8 cellular contexts compared by ENCODE assay signal in genomic region chr4:6715704-6716017, GRCh38. TPM values are rescaled to one million over a fixed set of nuclear protein-coding genes. Genes with fewer than 3 reads are reported as not detected.
DNase-seq lines count a peak whose midpoint lies in the region; ATAC-seq and TF ChIP-seq lines count a peak whose summit lies in the region.

No MANE protein-coding gene starts in this region.

- H3K4me2 ChIP-seq in GM23248 (ENCODE audit: unreplicated experiment), result peak overlapping the region; percentile 82

- H3K27me3 ChIP-seq in GM23248 (replicated peaks; ENCODE audit: insufficient read depth), result no peaks in the 10 kb centered on the region
- no peaks in the 10 kb centered on the region for H3K27me3 ChIP-seq in WERI-Rb-1 (ENCODE audit: insufficient read depth, low read depth, severe bottlenecking)

- no peaks in the 10 kb centered on the region; the same call in 1 of the 2 replicates for H3K9me2 ChIP-seq in GM23248 (ENCODE audit: insufficient read depth)

- peak overlapping the region; percentile 92 for H3K4me3 Mint-ChIP-seq in glutamatergic neuron (ENCODE audit: unreplicated experiment)

- peak overlapping the region; percentile 96 for H2AFZ ChIP-seq in GM23248

- TF ChIP-seq CTCF in WERI-Rb-1 (IDR thresholded peaks at IDR 0.05; ENCODE audit: low read depth, low read length) (no peak), glutamatergic neuron (IDR thresholded peaks at IDR 0.05; ENCODE audit: partially characterized antibody, unreplicated experiment) (no peak)

- no peaks in the 10 kb centered on the region for H3K36me3 Mint-ChIP-seq in glutamatergic neuron (ENCODE audit: unreplicated experiment)

- peak overlapping the region; percentile 86 for H3K9ac ChIP-seq in GM23248

- H3K4me1 Mint-ChIP-seq in glutamatergic neuron (ENCODE audit: low read depth, unreplicated experiment), result peaks cover 12% of the 10 kb centered on the region

- H3K4me1 ChIP-seq in GM23248 (ENCODE audit: insufficient read depth), result peaks cover 11% of the 10 kb centered on the region; the same call in 1 of the 2 replicates

- H3K27ac ChIP-seq in GM23248 (peak overlapping the region; percentile 62), WERI-Rb-1 (peak overlapping the region; percentile 81), skin epidermis (peak overlapping the region in 18 of 21 experiments; percentile 58 to 96 (median 92))

- H3K36me3 ChIP-seq in GM23248 (ENCODE audit: low read depth) (no peaks in the 10 kb centered on the region), WERI-Rb-1 (no peaks in the 10 kb centered on the region; the same call in 1 of the 2 replicates)

- peaks cover 19% of the 10 kb centered on the region for H3F3A ChIP-seq in GM23248 (ENCODE audit: insufficient read depth)

- H3K9me3 ChIP-seq in GM23248 (ENCODE audit: low read depth) (no peaks in the 10 kb centered on the region), WERI-Rb-1 (ENCODE audit: severe bottlenecking) (no peaks in the 10 kb centered on the region)

- H3K4me3 ChIP-seq in GM23248 (peak overlapping the region; percentile 93), WERI-Rb-1 (ENCODE audit: low read depth, low read length) (peak overlapping the region; percentile 90), skin epidermis (peak overlapping the region; percentile 55 to 85 (median 78))

- DNase-seq in GM23248 (no peak), WERI-Rb-1 (no peak), glutamatergic neuron (no peak), NCI-H1105 (lab: John Stamatoyannopoulos, UW) (no peak), KBM-7 (no peak)
- no peak for DNase-seq in activated CD4-positive, alpha-beta T cell treated with anti-CD3 and anti-CD28 coated beads for 1 hour

- H3K79me2 ChIP-seq in GM23248 (ENCODE audit: insufficient read depth), result peaks cover 26% of the 10 kb centered on the region

- 2% methylated on average over 9 of the region's 9 CpGs for WGBS in GM23248 (ENCODE audit: low coverage in 1 of 2, low lambda C conversion rate in 2 of 2, missing lambda C conversion rate in 2 of 2), 2 experiments

- peaks cover 7% of the 10 kb centered on the region for H3K27me3 Mint-ChIP-seq in glutamatergic neuron (ENCODE audit: unreplicated experiment)

- ATAC-seq in GM21576 (IDR thresholded peaks at IDR 0.05; ENCODE audit: unreplicated experiment), result no peak

- peak overlapping the region; percentile 94 for H3K27ac Mint-ChIP-seq in glutamatergic neuron (ENCODE audit: unreplicated experiment)

- no peaks in the 10 kb centered on the region; the same call in 1 of the 2 replicates for H4K20me1 ChIP-seq in GM23248 (ENCODE audit: insufficient read depth)

- in situ Hi-C loops in GM23248 (cut with MboI), result loop anchor here (10.0 kb wide), 1 partner anchor 359 kb away; no protein-coding TSS in a partner anchor
- in situ Hi-C loops in KBM-7 (cut with MboI; ENCODE audit: low pct_unique_long_range_greater_than_20kb, low sequenced_read_pairs), result no loop called here

- peaks cover 3% of the 10 kb centered on the region for H3K9me3 Mint-ChIP-seq in glutamatergic neuron (ENCODE audit: unreplicated experiment)

RNA-seq across cellular contexts. Expression of gene BLOC1S4, which starts 0.3 kb away (rescaled TPM):
- total RNA-seq in GM23248 (2014; rRNA removed; shearing (Covaris generic)), result 22.9 and 27.3 TPM in 2 replicates
- 22.7 and 23.3 TPM in 2 replicates for polyA plus RNA-seq in GM23248 (2016; fragmentation: Nextera tagmentation; extraction: Ambion mirVana)
- total RNA-seq in glutamatergic neuron (ENCODE audit: unreplicated experiment), result 22.5 TPM

RNA-seq across cellular contexts. Expression of gene MRFAP1L1, which starts 6.0 kb away (rescaled TPM):
- total RNA-seq in GM23248 (2014; rRNA removed; shearing (Covaris generic)), result 44.1 and 62.6 TPM in 2 replicates
- polyA plus RNA-seq in GM23248 (2016; fragmentation: Nextera tagmentation; extraction: Ambion mirVana), result 43.9 and 46.1 TPM in 2 replicates
- total RNA-seq in glutamatergic neuron (ENCODE audit: unreplicated experiment), result 66.1 TPM

RNA-seq across cellular contexts. Expression of gene S100P, which starts 22.0 kb away (rescaled TPM):
- total RNA-seq in GM23248 (2014; rRNA removed; shearing (Covaris generic)), result 0.38 TPM in 1 of 2 replicates, not detected in the other
- 0.80 TPM in 1 of 2 replicates, not detected in the other for polyA plus RNA-seq in GM23248 (2016; fragmentation: Nextera tagmentation; extraction: Ambion mirVana)
- total RNA-seq in glutamatergic neuron (ENCODE audit: unreplicated experiment), result not detected
